ENCODE assay signal across 16 cellular contexts in genomic region chr2:239930378-239930777, GRCh38.
DNase-seq lines count a peak whose midpoint lies in the region; ATAC-seq and TF ChIP-seq lines count a peak whose summit lies in the region.
"Had no signal": no experiment of that assay in that cellular context is flagged by ENCODE, and none has a peak within 500 bp of the region (broad histone marks: within the 10 kb centered on the region; RNA-seq: fewer than 3 reads in every experiment).

No MANE protein-coding gene starts in this region.

- no peak overlapping the region for H3K27ac ChIP-seq in colonic mucosa
- H3K27ac ChIP-seq in right lobe of liver: no peak overlapping the region
- H3K27ac ChIP-seq in suprapubic skin: no peak overlapping the region
- H3K27ac ChIP-seq: esophagus muscularis mucosa, RWPE1, vagina had no signal

- 70% methylated on average over 16 of the region's 16 CpGs for WGBS in right lobe of liver (ENCODE audit: insufficient coverage, low coverage, low lambda C conversion rate, missing lambda C conversion rate)
- 84% methylated on average over 16 of the region's 16 CpGs for WGBS in suprapubic skin

- no peak overlapping the region for H3K4me3 ChIP-seq in colonic mucosa
- H3K4me3 ChIP-seq in right lobe of liver: no peak overlapping the region
- no peak overlapping the region for H3K4me3 ChIP-seq in suprapubic skin
- H3K4me3 ChIP-seq: esophagus muscularis mucosa, lung, vagina had no signal

- H3K9me3 Mint-ChIP-seq in activated T-cell treated with anti-CD3 and anti-CD28 coated beads, Interleukin-2, amount 50 U/mL, for 24 hours: no peaks in the 10 kb centered on the region
- H3K9me3 Mint-ChIP-seq in activated T-cell treated with anti-CD3 and anti-CD28 coated beads, Interleukin-2, amount 50 U/mL, for 72 hours: no peaks in the 10 kb centered on the region

- intact Hi-C loops in colonic mucosa (cut with DNase I): no loop called here
- intact Hi-C loops in right lobe of liver (cut with DNase I): no loop called here

- DNase-seq in activated T-cell treated with anti-CD3 and anti-CD28 coated beads, Interleukin-2, amount 50 U/mL, for 24 hours: peak; percentile 18
- no peak for DNase-seq in activated T-cell treated with anti-CD3 and anti-CD28 coated beads, Interleukin-2, amount 50 U/mL, for 72 hours
- DNase-seq in colonic mucosa (peak; percentile 7), right lobe of liver (peak in 2 of 3 donors; percentile 36 to 45), suprapubic skin (ENCODE audit: low spot score in 2 of 2) (peak; percentile 53 to 76), UCSD-AML1 (lab: John Stamatoyannopoulos, UW; ENCODE audit: unreplicated experiment) (no peak)
- DNase-seq: NCI-H1048, NCI-H2081, NCI-H524, nucleus accumbens had no signal

- H3K36me3 ChIP-seq in colonic mucosa (no peaks in the 10 kb centered on the region), right lobe of liver (no peaks in the 10 kb centered on the region), suprapubic skin (no peaks in the 10 kb centered on the region)
- H3K36me3 ChIP-seq: esophagus muscularis mucosa, vagina had no signal

- TF ChIP-seq CTCF in colonic mucosa (IDR thresholded peaks at IDR 0.05): no peak
- TF ChIP-seq CTCF in right lobe of liver (IDR thresholded peaks at IDR 0.05): no peak
- no peak for TF ChIP-seq CTCF in suprapubic skin (IDR thresholded peaks at IDR 0.05)

- H3K27me3 Mint-ChIP-seq in activated T-cell treated with anti-CD3 and anti-CD28 coated beads, Interleukin-2, amount 50 U/mL, for 24 hours: peaks cover 28% of the 10 kb centered on the region
- no peaks in the 10 kb centered on the region for H3K27me3 Mint-ChIP-seq in activated T-cell treated with anti-CD3 and anti-CD28 coated beads, Interleukin-2, amount 50 U/mL, for 72 hours (ENCODE audit: low read depth)

- no peak overlapping the region for H3K27ac Mint-ChIP-seq in activated T-cell treated with anti-CD3 and anti-CD28 coated beads, Interleukin-2, amount 50 U/mL, for 24 hours
- H3K27ac Mint-ChIP-seq in activated T-cell treated with anti-CD3 and anti-CD28 coated beads, Interleukin-2, amount 50 U/mL, for 72 hours: no peak overlapping the region

- no peak for ATAC-seq in activated T-cell treated with anti-CD3 and anti-CD28 coated beads, Interleukin-2, amount 50 U/mL, for 72 hours (replicated peaks in 1 of 2)
- ATAC-seq in right lobe of liver: no peak
- no peak for ATAC-seq in HG03045 (IDR thresholded peaks at IDR 0.05; ENCODE audit: unreplicated experiment)
- ATAC-seq in HG03196 (IDR thresholded peaks at IDR 0.05; ENCODE audit: unreplicated experiment): no peak

- no peak for TF ChIP-seq EP300 in suprapubic skin (IDR thresholded peaks at IDR 0.05)

- H3K27me3 ChIP-seq in colonic mucosa: no peaks in the 10 kb centered on the region
- no peaks in the 10 kb centered on the region for H3K27me3 ChIP-seq in right lobe of liver
- no peaks in the 10 kb centered on the region for H3K27me3 ChIP-seq in suprapubic skin
- H3K27me3 ChIP-seq: esophagus muscularis mucosa, vagina had no signal

- H3K9ac ChIP-seq in colonic mucosa (ENCODE audit: low read depth in 2 of 2, low read length in 2 of 2): no peak overlapping the region

- TF ChIP-seq POLR2A in right lobe of liver (IDR thresholded peaks at IDR 0.05) (no peak), suprapubic skin (IDR thresholded peaks at IDR 0.05) (no peak)

- H3K9me3 ChIP-seq in colonic mucosa (no peaks in the 10 kb centered on the region), right lobe of liver (no peaks in the 10 kb centered on the region), suprapubic skin (no peaks in the 10 kb centered on the region)
- H3K9me3 ChIP-seq: esophagus muscularis mucosa, vagina had no signal

- H3K4me1 ChIP-seq in colonic mucosa: no peaks in the 10 kb centered on the region
- no peaks in the 10 kb centered on the region for H3K4me1 ChIP-seq in right lobe of liver
- H3K4me1 ChIP-seq in suprapubic skin: peaks cover 3% of the 10 kb centered on the region
- H3K4me1 ChIP-seq: vagina had no signal

- H3K36me3 Mint-ChIP-seq in activated T-cell treated with anti-CD3 and anti-CD28 coated beads, Interleukin-2, amount 50 U/mL, for 24 hours (ENCODE audit: low read depth): no peaks in the 10 kb centered on the region
- H3K36me3 Mint-ChIP-seq in activated T-cell treated with anti-CD3 and anti-CD28 coated beads, Interleukin-2, amount 50 U/mL, for 72 hours (ENCODE audit: insufficient read depth in 2 of 2): peaks cover 0 to 2% of the 10 kb centered on the region in 2 donors

- H3K4me1 Mint-ChIP-seq in activated T-cell treated with anti-CD3 and anti-CD28 coated beads, Interleukin-2, amount 50 U/mL, for 24 hours (ENCODE audit: low read depth): peaks cover 29% of the 10 kb centered on the region
- peaks cover 34% of the 10 kb centered on the region for H3K4me1 Mint-ChIP-seq in activated T-cell treated with anti-CD3 and anti-CD28 coated beads, Interleukin-2, amount 50 U/mL, for 72 hours (ENCODE audit: low read depth)

- H3K4me3 Mint-ChIP-seq in activated T-cell treated with anti-CD3 and anti-CD28 coated beads, Interleukin-2, amount 50 U/mL, for 24 hours: no peak overlapping the region
- H3K4me3 Mint-ChIP-seq in activated T-cell treated with anti-CD3 and anti-CD28 coated beads, Interleukin-2, amount 50 U/mL, for 72 hours: no peak overlapping the region

Comparison
In these comparisons a context has a peak if more than half of its experiments do, and no peak if none do; other contexts are left out.
1. DNase-seq: peak in activated T-cell treated with anti-CD3 and anti-CD28 coated beads, Interleukin-2, amount 50 U/mL, for 24 hours (single experiment), colonic mucosa (single experiment), right lobe of liver (2 of 3) and suprapubic skin (2 of 2); none in activated T-cell treated with anti-CD3 and anti-CD28 coated beads, Interleukin-2, amount 50 U/mL, for 72 hours (0 of 2) and UCSD-AML1 (single experiment).